In genomic region chr20:49188101-49188784, GRCh38 we compare ENCODE assay signal across 1 cellular context.
TF ChIP-seq lines count a peak whose summit lies in the region.

STAU1 (minus strand) TSS chr20:49188334; CDS start chr20:49166201, 22,133 bp downstream.

TF ChIP-seq in HepG2, 621 proteins besides CTCF, POLR2A, EP300 and RAD21 (continued from another document and continues in another):
- TF ChIP-seq ZNF597 (CRISPR knock-in tag; IDR thresholded peaks at IDR 0.05) (peak; percentile 99; the same call in 1 of the 2 replicates), YY1 (IDR thresholded peaks at IDR 0.05; ENCODE audit: insufficient read depth, insufficient replicate concordance, low read depth, low read length) (peak; percentile 90), NCOA5 (CRISPR knock-in tag; IDR thresholded peaks at IDR 0.05) (no peak), SNAI1 (CRISPR knock-in tag; IDR thresholded peaks at IDR 0.05; ENCODE audit: borderline replicate concordance) (no peak), PPARG (CRISPR knock-in tag; conservative IDR thresholded peaks at IDR 0.05) (peak; percentile 32; the same call in 1 of the 2 replicates), KLF13 (CRISPR knock-in tag; IDR thresholded peaks at IDR 0.05) (no peak), TFE3 (CRISPR knock-in tag; IDR thresholded peaks at IDR 0.05) (no peak; the same call in 1 of the 2 replicates), ZNF713 (CRISPR knock-in tag; IDR thresholded peaks at IDR 0.05) (no peak), KDM5A (IDR thresholded peaks at IDR 0.05; ENCODE audit: borderline replicate concordance, low read length) (no peak), FOXA1 (IDR thresholded peaks at IDR 0.05) (no peak), FOXA1 (CRISPR knock-in tag; IDR thresholded peaks at IDR 0.05) (peak; percentile 18; the same call in 1 of the 2 replicates), MIXL1 (CRISPR knock-in tag; IDR thresholded peaks at IDR 0.05) (peak; percentile 76), AHDC1 (CRISPR knock-in tag; IDR thresholded peaks at IDR 0.05; ENCODE audit: borderline replicate concordance) (no peak), LCORL (IDR thresholded peaks at IDR 0.05) (no peak), LCORL (CRISPR knock-in tag; IDR thresholded peaks at IDR 0.05) (peak; percentile 15; the same call in 1 of the 2 replicates), KLF11 (CRISPR knock-in tag; IDR thresholded peaks at IDR 0.05) (peak; percentile 71; the same call in 1 of the 2 replicates), RXRA (CRISPR knock-in tag; IDR thresholded peaks at IDR 0.05) (no peak), CENPT (CRISPR knock-in tag; IDR thresholded peaks at IDR 0.05; ENCODE audit: low read depth) (peak; percentile 26; the same call in 1 of the 2 replicates), KDM3A (CRISPR knock-in tag; IDR thresholded peaks at IDR 0.05; ENCODE audit: low read depth) (peak; percentile 97; the same call in 1 of the 2 replicates), ZNF7 (CRISPR knock-in tag; IDR thresholded peaks at IDR 0.05) (no peak), ZNF660 (CRISPR knock-in tag; IDR thresholded peaks at IDR 0.05; ENCODE audit: borderline replicate concordance, low read depth) (no peak), JARID2 (CRISPR knock-in tag; IDR thresholded peaks at IDR 0.05; ENCODE audit: insufficient replicate concordance) (peak; percentile 79), RNF219 (CRISPR knock-in tag; IDR thresholded peaks at IDR 0.05) (no peak), PAWR (CRISPR knock-in tag; IDR thresholded peaks at IDR 0.05; ENCODE audit: borderline replicate concordance) (no peak), MLX (CRISPR knock-in tag; IDR thresholded peaks at IDR 0.05) (peak; percentile 76), ZNF792 (CRISPR knock-in tag; IDR thresholded peaks at IDR 0.05) (no peak; the same call in 1 of the 2 replicates), POLR2G (IDR thresholded peaks at IDR 0.05; ENCODE audit: low read depth, low read length) (peak; percentile 91), ZNF484 (CRISPR knock-in tag; IDR thresholded peaks at IDR 0.05; ENCODE audit: borderline replicate concordance, low read depth) (no peak), HHEX (CRISPR knock-in tag; IDR thresholded peaks at IDR 0.05) (no peak), ZFYVE20 (CRISPR knock-in tag; IDR thresholded peaks at IDR 0.05; ENCODE audit: borderline replicate concordance, low read depth) (no peak), FOSL1 (CRISPR knock-in tag; IDR thresholded peaks at IDR 0.05; ENCODE audit: borderline replicate concordance) (no peak), SIX4 (CRISPR knock-in tag; IDR thresholded peaks at IDR 0.05) (no peak), ZNF335 (CRISPR knock-in tag; IDR thresholded peaks at IDR 0.05) (peak; percentile 95), ISL2 (CRISPR knock-in tag; IDR thresholded peaks at IDR 0.05) (no peak; the same call in 1 of the 2 replicates), DDIT3 (CRISPR knock-in tag; IDR thresholded peaks at IDR 0.05) (no peak), ZNF121 (CRISPR knock-in tag; IDR thresholded peaks at IDR 0.05) (peak; percentile 36; the same call in 1 of the 2 replicates), ZHX2 (IDR thresholded peaks at IDR 0.05; ENCODE audit: low read depth) (peak; percentile 50; the same call in 1 of the 2 replicates), ZHX2 (CRISPR knock-in tag; IDR thresholded peaks at IDR 0.05; ENCODE audit: borderline replicate concordance) (0 out of 2 replicates have a peak, but pooled peaks have one; percentile 13), MED13 (CRISPR knock-in tag; IDR thresholded peaks at IDR 0.05) (peak; percentile 42; the same call in 1 of the 2 replicates), SP4 (CRISPR knock-in tag; IDR thresholded peaks at IDR 0.05) (peak; percentile 97), ZSCAN12 (CRISPR knock-in tag; IDR thresholded peaks at IDR 0.05) (no peak), ZNF747 (CRISPR knock-in tag; IDR thresholded peaks at IDR 0.05; ENCODE audit: borderline replicate concordance) (0 out of 2 replicates have a peak, but pooled peaks have one; percentile 18), GTF3A (CRISPR knock-in tag; conservative IDR thresholded peaks at IDR 0.05) (no peak), MAFF (IDR thresholded peaks at IDR 0.05; ENCODE audit: low read depth, low read length) (no peak), ZNF329 (CRISPR knock-in tag; IDR thresholded peaks at IDR 0.05; ENCODE audit: low read depth) (no peak), ASH2L (IDR thresholded peaks at IDR 0.05; ENCODE audit: insufficient read length, low read depth, low read length) (no peak), ZNF563 (CRISPR knock-in tag; IDR thresholded peaks at IDR 0.05) (peak; percentile 91), ZNF382 (CRISPR knock-in tag; IDR thresholded peaks at IDR 0.05; ENCODE audit: borderline replicate concordance) (no peak), GMEB2 (CRISPR knock-in tag; IDR thresholded peaks at IDR 0.05; ENCODE audit: low read depth) (peak; percentile 77), ZNF232 (CRISPR knock-in tag; IDR thresholded peaks at IDR 0.05; ENCODE audit: borderline replicate concordance) (no peak)
